In genomic region chr16:1492923-1493745, GRCh38 we compare ENCODE assay signal across 8 cellular contexts. TPM values are rescaled to one million over a fixed set of nuclear protein-coding genes. Genes with fewer than 3 reads are reported as not detected.
A peak's percentile ranks its signal among the peaks of the same experiment; 100 is the strongest.
DNase-seq lines count a peak whose midpoint lies in the region; ATAC-seq, FAIRE-seq and TF ChIP-seq lines count a peak whose summit lies in the region.

Gene TELO2, plus strand, starts transcription at chr16:1493360. Its CDS starts 922 bp downstream, at chr16:1494282.

- H3K27ac ChIP-seq in DND-41 (ENCODE audit: low read length), result peak within 1 kb of the TSS; percentile 97
- no peak within 1 kb of the TSS for H3K27ac ChIP-seq in H9 (ENCODE audit: insufficient read length, low read depth, low read length)
- peak within 1 kb of the TSS; percentile 76 to 93 for H3K27ac ChIP-seq in ascending aorta
- H3K27ac ChIP-seq in right cardiac atrium (ENCODE audit: low read length), result peak within 1 kb of the TSS; percentile 83

- H3K79me1 ChIP-seq in H9 (ENCODE audit: insufficient read depth, low read depth, low read length, poor library complexity, severe bottlenecking), result no peaks in the 10 kb centered on the region

- H3K23ac ChIP-seq in H9 (ENCODE audit: insufficient read length, low read depth, low read length), result no peak within 1 kb of the TSS

- H2BK5ac ChIP-seq in H9 (ENCODE audit: insufficient read length, low read length), result no peak within 1 kb of the TSS

- no peak within 1 kb of the TSS for H2BK120ac ChIP-seq in H9 (ENCODE audit: low read depth, low read length, poor library complexity, severe bottlenecking)

- peaks cover 3% of the 10 kb centered on the region for H3K23me2 ChIP-seq in H9 (ENCODE audit: insufficient read length, low read depth, low read length, poor library complexity, severe bottlenecking)

- H3K18ac ChIP-seq in H9 (ENCODE audit: insufficient read length, low read depth, low read length), result peak within 1 kb of the TSS; percentile 96

- H2BK15ac ChIP-seq in H9 (ENCODE audit: low read depth, low read length), result no peak within 1 kb of the TSS

- peak; percentile 74 for FAIRE-seq in urothelium cell line (lab: Jason Lieb, UNC)

- H3K27me3 ChIP-seq in DND-41 (ENCODE audit: insufficient read depth, low read length, poor library complexity) (no peaks in the 10 kb centered on the region), H9 (ENCODE audit: insufficient read depth, low read length) (no peaks in the 10 kb centered on the region), ascending aorta (no peaks in the 10 kb centered on the region), right cardiac atrium (ENCODE audit: control insufficient read depth, insufficient read depth) (no peaks in the 10 kb centered on the region)

- WGBS in H9 (ENCODE audit: extremely low coverage, insufficient read length, low lambda C conversion rate), result no CpG with 5 or more reads among the region's 89 CpGs
- under 1% methylated on average over 89 of the region's 89 CpGs for WGBS in right cardiac atrium

- peaks cover 5 to 29% (median 28%) of the 10 kb centered on the region in 3 experiments; a peak in 5 of 7 replicates for H3K36me3 Mint-ChIP-seq in H9 (ENCODE audit: insufficient read depth in 1 of 3, low read depth in 3 of 3)

- intact Hi-C loops in ascending aorta (cut with DNase I) (loop anchor here (1.0 to 5.0 kb wide), 5 partner anchors 18 to 214 kb away; partner anchors contain the start of genes CLCN7, CRAMP1, IFT140 and MAPK8IP3), right cardiac atrium (cut with DNase I) (loop anchor here in 1 of 4 donors (5.0 to 10.0 kb wide), 2 partner anchors 72 to 124 kb away; no protein-coding TSS in a partner anchor)

- H3K14ac ChIP-seq in H9 (ENCODE audit: insufficient read depth, low read length), result peak within 1 kb of the TSS; percentile 97

- H3K4me2 ChIP-seq in DND-41 (ENCODE audit: insufficient read depth, low read length) (peak within 1 kb of the TSS; percentile 88), H9 (ENCODE audit: insufficient read depth, insufficient read length, low read length) (peak within 1 kb of the TSS; percentile 86)

- H3K4me1 ChIP-seq in DND-41 (ENCODE audit: insufficient read depth, low read length) (peaks cover 32% of the 10 kb centered on the region), H9 (ENCODE audit: insufficient read depth, low read length) (no peaks in the 10 kb centered on the region; the same call in 1 of the 2 replicates), ascending aorta (peaks cover 3 to 9% of the 10 kb centered on the region in 2 donors), right cardiac atrium (ENCODE audit: control insufficient read depth, insufficient read depth, low read length) (peaks cover 4% of the 10 kb centered on the region)

- no peak within 1 kb of the TSS for H3T11ph ChIP-seq in H9 (ENCODE audit: low read length)

- H3K4me1 Mint-ChIP-seq in H9, result peaks cover 4 to 12% of the 10 kb centered on the region in 2 experiments

- H3K79me2 ChIP-seq in DND-41 (ENCODE audit: insufficient read depth, low read length), result peaks cover 44% of the 10 kb centered on the region
- H3K79me2 ChIP-seq in H9 (ENCODE audit: insufficient read depth, low read length), result no peaks in the 10 kb centered on the region; the same call in 1 of the 2 replicates

- peak within 1 kb of the TSS; percentile 87 to 94 for H3K4me3 Mint-ChIP-seq in H9

- H3K9me3 ChIP-seq in DND-41 (ENCODE audit: insufficient read depth, low read length, severe bottlenecking) (no peaks in the 10 kb centered on the region), H9 (ENCODE audit: control insufficient read depth, low read depth, low read length) (no peaks in the 10 kb centered on the region), ascending aorta (no peaks in the 10 kb centered on the region), right cardiac atrium (ENCODE audit: control insufficient read depth, low read length) (no peaks in the 10 kb centered on the region)

- DNase-seq in DND-41 (peak; percentile 83), H9 (peak; percentile 77), NCI-H1048 (lab: John Stamatoyannopoulos, UW) (peak; percentile 44), T-helper 9 cell (peak; percentile 90), ascending aorta (ENCODE audit: low spot score in 2 of 2) (peak in 1 of 2 donors; percentile 81), right cardiac atrium (peak; percentile 83 to 94 (median 93)), putamen (ENCODE audit: low spot score) (peak; percentile 77), urothelium cell line (ENCODE audit: low spot score) (peak; percentile 98)

- peak within 1 kb of the TSS; percentile 97 to 99 (median 99) for H3K27ac Mint-ChIP-seq in H9

- no peak within 1 kb of the TSS for H3K4ac ChIP-seq in H9 (ENCODE audit: low read depth, low read length)

- peaks cover 42% of the 10 kb centered on the region for H3K36me3 ChIP-seq in DND-41 (ENCODE audit: insufficient read depth, low read length)
- H3K36me3 ChIP-seq in ascending aorta, result peaks cover 27 to 29% of the 10 kb centered on the region in 2 donors

- peaks cover 30% of the 10 kb centered on the region for H4K20me1 ChIP-seq in DND-41 (ENCODE audit: insufficient read depth, low read length)
- H4K20me1 ChIP-seq in H9 (ENCODE audit: control insufficient read depth, insufficient read depth, insufficient read length), result no peaks in the 10 kb centered on the region

- H3K56ac ChIP-seq in H9 (ENCODE audit: insufficient read length, low read depth, low read length), result no peak within 1 kb of the TSS

- H4K91ac ChIP-seq in H9 (ENCODE audit: insufficient read length, low read depth, low read length), result no peak within 1 kb of the TSS

- H2BK20ac ChIP-seq in H9 (ENCODE audit: low read depth, low read length, poor library complexity, severe bottlenecking), result no peak within 1 kb of the TSS

- peak; percentile 83 for ATAC-seq in DND-41 (ENCODE audit: insufficient read depth, low read depth)
- ATAC-seq in right cardiac atrium, result peak; percentile 91 to 93

- H3K4me3 ChIP-seq in DND-41 (ENCODE audit: low read depth in 1 of 2, low read length in 2 of 2) (peak within 1 kb of the TSS; percentile 93 to 95), ascending aorta (peak within 1 kb of the TSS; percentile 78 to 93), right cardiac atrium (ENCODE audit: low read length) (peak within 1 kb of the TSS; percentile 86)

- H3K27me3 Mint-ChIP-seq in H9 (ENCODE audit: low read depth), result peaks cover 3% of the 10 kb centered on the region

- no peak within 1 kb of the TSS for H2BK12ac ChIP-seq in H9 (ENCODE audit: insufficient read length, low read depth, low read length)

- H2AFZ ChIP-seq in DND-41 (ENCODE audit: low read depth, low read length) (peak within 1 kb of the TSS; percentile 98), H9 (ENCODE audit: low read length) (peak within 1 kb of the TSS; percentile 86)

- H2AK5ac ChIP-seq in H9 (ENCODE audit: insufficient read length, low read length), result no peak within 1 kb of the TSS

- no peaks in the 10 kb centered on the region for H3K9me3 Mint-ChIP-seq in H9

- TF ChIP-seq CTCF in DND-41 (IDR thresholded peaks at IDR 0.05; ENCODE audit: borderline replicate concordance, extremely low read depth, low read length, poor library complexity, severe bottlenecking) (no peak), H9 (conservative IDR thresholded peaks at IDR 0.05) (no peak; the same call in 2 of the 3 replicates), ascending aorta (IDR thresholded peaks at IDR 0.05) (no peak)

- H3K9ac ChIP-seq in DND-41 (ENCODE audit: low read depth, low read length) (peak within 1 kb of the TSS; percentile 97), H9 (ENCODE audit: extremely low read depth, insufficient read length, low read length) (peak within 1 kb of the TSS; percentile 82)

- peak within 1 kb of the TSS; percentile 4 for H4K5ac ChIP-seq in H9 (ENCODE audit: insufficient read length, low read depth, low read length)

- H4K8ac ChIP-seq in H9 (replicated peaks; ENCODE audit: insufficient read length, low read depth, low read length), result no peak within 1 kb of the TSS

RNA-seq across cellular contexts. Expression of gene TELO2, which starts in this region (rescaled TPM):
- total RNA-seq in H9 (2021), result 93.4 and 98.9 TPM in 2 replicates
- total RNA-seq in ascending aorta, result 110 TPM
- total RNA-seq in right cardiac atrium, result 10 to 100 TPM; 21.2 to 29.2 (median 23.2) TPM
- polyA plus RNA-seq in right cardiac atrium, result 24.6 TPM
